ENCODE assay signal across 23 cellular contexts in the genomic region with DNA sequence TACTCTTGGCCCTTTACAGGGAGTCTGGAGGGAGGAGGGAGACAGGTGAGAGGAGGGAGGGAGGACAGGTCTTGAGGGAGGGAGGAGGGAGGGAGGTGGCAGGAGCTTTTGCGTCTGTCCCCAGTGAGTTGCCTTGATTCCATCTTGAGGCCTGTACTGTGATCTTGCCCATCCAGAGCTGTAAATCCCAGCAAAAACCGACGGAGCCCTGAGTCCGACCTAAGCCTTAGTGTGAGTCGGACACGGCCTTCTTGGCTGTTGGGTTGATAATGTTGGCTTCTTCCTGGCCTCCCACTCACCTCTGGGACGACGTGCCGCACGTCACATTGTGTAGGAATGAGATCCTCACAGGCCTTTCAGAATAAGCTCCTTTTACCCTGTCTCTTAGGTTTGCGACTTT.
DNase-seq lines count a peak whose midpoint lies in the region; ATAC-seq and TF ChIP-seq lines count a peak whose summit lies in the region.
"Had no signal": no experiment of that assay in that cellular context is flagged by ENCODE, and none has a peak within 500 bp of the region (broad histone marks: within the 10 kb centered on the region; RNA-seq: fewer than 3 reads in every experiment).

No MANE protein-coding gene starts in this region.

- H3K4me3 ChIP-seq in endodermal cell (ENCODE audit: low read length) (no peak overlapping the region), osteoblast (ENCODE audit: insufficient read depth, low read length) (no peak overlapping the region), ascending aorta (no peak overlapping the region)
- H3K4me3 ChIP-seq: GM23248, SJSA1 had no signal

- no peaks in the 10 kb centered on the region for H3K27me3 ChIP-seq in endodermal cell (ENCODE audit: control insufficient read depth, insufficient read depth, low read length, poor library complexity, severe bottlenecking)
- no peaks in the 10 kb centered on the region for H3K27me3 ChIP-seq in osteoblast (ENCODE audit: insufficient read depth, low read length)
- H3K27me3 ChIP-seq in ascending aorta, result no peaks in the 10 kb centered on the region
- H3K27me3 ChIP-seq: SJSA1 had no signal

- H3K9ac ChIP-seq in endodermal cell (ENCODE audit: extremely low read depth, low read length, poor library complexity, severe bottlenecking), result no peak overlapping the region
- H3K9ac ChIP-seq: GM23248, KMS-11 had no signal

- H3K9me3 Mint-ChIP-seq in activated CD8-positive, alpha-beta memory T cell treated with anti-CD3 and anti-CD28 coated beads, Interleukin-2, amount 10 ng/mL, durations not matched to agents 7 days and 5 days (ENCODE audit: low read depth), result no peaks in the 10 kb centered on the region
- H3K9me3 Mint-ChIP-seq in endodermal cell, result no peaks in the 10 kb centered on the region
- H3K9me3 Mint-ChIP-seq: CD4-positive, alpha-beta T cell had no signal

- H3K27me3 Mint-ChIP-seq in activated CD8-positive, alpha-beta memory T cell treated with anti-CD3 and anti-CD28 coated beads, Interleukin-2, amount 10 ng/mL, durations not matched to agents 7 days and 5 days, result peaks cover 19% of the 10 kb centered on the region
- H3K27me3 Mint-ChIP-seq in endodermal cell (ENCODE audit: insufficient read depth), result no peaks in the 10 kb centered on the region

- H3K27ac Mint-ChIP-seq in activated CD8-positive, alpha-beta memory T cell treated with anti-CD3 and anti-CD28 coated beads, Interleukin-2, amount 10 ng/mL, durations not matched to agents 7 days and 5 days, result no peak overlapping the region
- peak overlapping the region; percentile 55 for H3K27ac Mint-ChIP-seq in endodermal cell
- H3K27ac Mint-ChIP-seq: CD4-positive, alpha-beta T cell had no signal

- H3K4me1 Mint-ChIP-seq in activated CD8-positive, alpha-beta memory T cell treated with anti-CD3 and anti-CD28 coated beads, Interleukin-2, amount 10 ng/mL, durations not matched to agents 7 days and 5 days, result peaks cover 11% of the 10 kb centered on the region
- peaks cover 18% of the 10 kb centered on the region for H3K4me1 Mint-ChIP-seq in endodermal cell

- H3K27ac ChIP-seq in endodermal cell (ENCODE audit: low read depth, low read length) (no peak overlapping the region), osteoblast (ENCODE audit: low read depth, low read length) (no peak overlapping the region), ascending aorta (no peak overlapping the region)
- H3K27ac ChIP-seq: GM23248, KMS-11, SJSA1 had no signal

- no peak overlapping the region for H3K4me3 Mint-ChIP-seq in activated CD8-positive, alpha-beta memory T cell treated with anti-CD3 and anti-CD28 coated beads, Interleukin-2, amount 10 ng/mL, durations not matched to agents 7 days and 5 days
- no peak overlapping the region for H3K4me3 Mint-ChIP-seq in endodermal cell
- H3K4me3 Mint-ChIP-seq: CD4-positive, alpha-beta T cell had no signal

- H4K20me1 ChIP-seq in osteoblast (ENCODE audit: insufficient read depth, low read length), result peaks cover 17% of the 10 kb centered on the region

- H3K4me1 ChIP-seq in endodermal cell (ENCODE audit: control insufficient read depth, insufficient read depth, low read length) (peaks cover 9% of the 10 kb centered on the region), osteoblast (ENCODE audit: insufficient read depth, low read length) (peaks cover 17% of the 10 kb centered on the region), ascending aorta (peaks cover 0 to 16% of the 10 kb centered on the region in 2 donors)

- peak; percentile 21 for DNase-seq in activated CD8-positive, alpha-beta memory T cell treated with anti-CD3 and anti-CD28 coated beads, Interleukin-2, amount 10 ng/mL, durations not matched to agents 7 days and 5 days
- no peak for DNase-seq in activated CD8-positive, alpha-beta memory T cell treated with anti-CD3 and anti-CD28 coated beads, Interleukin-2, amount 50 U/mL, for 4 hours
- no peak for DNase-seq in endodermal cell
- peak; percentile 62 for DNase-seq in osteoblast (ENCODE audit: insufficient read length, low spot score, missing footprints)
- no peak for DNase-seq in ascending aorta (ENCODE audit: low spot score in 2 of 2)
- no peak for DNase-seq in cerebellum (ENCODE audit: low spot score)
- DNase-seq: 8988T; ACHN; CD4-positive, alpha-beta T cell; GM23248; IMR-90; MM.1S; NCI-H1048; NCI-H1417; NCI-H1694; NCI-H2081; NCI-H2227 treated with DMSO at 0.1 percent for 48 hours; NCI-H526 treated with DMSO at 0.1 percent for 48 hours; Right ventricle myocardium superior; RPMI8226 had no signal

- CTCF ChIA-PET in activated CD8-positive, alpha-beta memory T cell treated with anti-CD3 and anti-CD28 coated beads, Interleukin-2, amount 10 ng/mL, durations not matched to agents 7 days and 5 days (lab: Charles Lee), result no interaction called here

- H3K4me2 ChIP-seq in osteoblast (ENCODE audit: insufficient read depth, low read length), result no peak overlapping the region
- H3K4me2 ChIP-seq: KMS-11 had no signal

- TF ChIP-seq CTCF in endodermal cell (conservative IDR thresholded peaks at IDR 0.05) (no peak), osteoblast (IDR thresholded peaks at IDR 0.05; ENCODE audit: extremely low read depth, low read depth, low read length) (no peak), ascending aorta (IDR thresholded peaks at IDR 0.05) (no peak)

- intact Hi-C loops in ascending aorta (cut with DNase I), result no loop called here

- H3K36me3 ChIP-seq in endodermal cell (ENCODE audit: control insufficient read depth, insufficient read depth, low read length) (no peaks in the 10 kb centered on the region), osteoblast (ENCODE audit: insufficient read depth, low read length) (no peaks in the 10 kb centered on the region), ascending aorta (no peaks in the 10 kb centered on the region)
- H3K36me3 ChIP-seq: SJSA1 had no signal

- no peak for ATAC-seq in activated CD8-positive, alpha-beta memory T cell treated with anti-CD3 and anti-CD28 coated beads, Interleukin-2, amount 10 ng/mL, durations not matched to agents 7 days and 5 days
- no peak for ATAC-seq in HG03457 (IDR thresholded peaks at IDR 0.05; ENCODE audit: unreplicated experiment)

- no peak overlapping the region for H2AFZ ChIP-seq in osteoblast (ENCODE audit: low read length)
- H2AFZ ChIP-seq: GM23248 had no signal

- no peaks in the 10 kb centered on the region for H3K9me3 ChIP-seq in endodermal cell (ENCODE audit: control insufficient read depth, low read length)
- H3K9me3 ChIP-seq in osteoblast (ENCODE audit: low read depth, low read length), result no peaks in the 10 kb centered on the region
- H3K9me3 ChIP-seq in ascending aorta, result no peaks in the 10 kb centered on the region
- H3K9me3 ChIP-seq: SJSA1 had no signal

- WGBS in endodermal cell (ENCODE audit: insufficient coverage in 1 of 2, insufficient read length in 1 of 2), 2 experiments, result 93 to 98% methylated on average over 10 to 11 of the region's 11 CpGs

- H3K36me3 Mint-ChIP-seq in activated CD8-positive, alpha-beta memory T cell treated with anti-CD3 and anti-CD28 coated beads, Interleukin-2, amount 10 ng/mL, durations not matched to agents 7 days and 5 days, result no peaks in the 10 kb centered on the region
- H3K36me3 Mint-ChIP-seq in endodermal cell (ENCODE audit: low read depth), result no peaks in the 10 kb centered on the region

- peaks cover 23% of the 10 kb centered on the region for H3K79me2 ChIP-seq in osteoblast (ENCODE audit: insufficient read depth, low read length)

Comparison
In these comparisons a context has a peak if more than half of its experiments do, and no peak if none do; other contexts are left out.
1. DNase-seq: peak in activated CD8-positive, alpha-beta memory T cell treated with anti-CD3 and anti-CD28 coated beads, Interleukin-2, amount 10 ng/mL, durations not matched to agents 7 days and 5 days (single experiment) and osteoblast (single experiment); none in activated CD8-positive, alpha-beta memory T cell treated with anti-CD3 and anti-CD28 coated beads, Interleukin-2, amount 50 U/mL, for 4 hours (single experiment), endodermal cell (single experiment), ascending aorta (0 of 2) and cerebellum (single experiment).